Comparison of ENCODE assay signal across 1 cellular context in the genomic region with DNA sequence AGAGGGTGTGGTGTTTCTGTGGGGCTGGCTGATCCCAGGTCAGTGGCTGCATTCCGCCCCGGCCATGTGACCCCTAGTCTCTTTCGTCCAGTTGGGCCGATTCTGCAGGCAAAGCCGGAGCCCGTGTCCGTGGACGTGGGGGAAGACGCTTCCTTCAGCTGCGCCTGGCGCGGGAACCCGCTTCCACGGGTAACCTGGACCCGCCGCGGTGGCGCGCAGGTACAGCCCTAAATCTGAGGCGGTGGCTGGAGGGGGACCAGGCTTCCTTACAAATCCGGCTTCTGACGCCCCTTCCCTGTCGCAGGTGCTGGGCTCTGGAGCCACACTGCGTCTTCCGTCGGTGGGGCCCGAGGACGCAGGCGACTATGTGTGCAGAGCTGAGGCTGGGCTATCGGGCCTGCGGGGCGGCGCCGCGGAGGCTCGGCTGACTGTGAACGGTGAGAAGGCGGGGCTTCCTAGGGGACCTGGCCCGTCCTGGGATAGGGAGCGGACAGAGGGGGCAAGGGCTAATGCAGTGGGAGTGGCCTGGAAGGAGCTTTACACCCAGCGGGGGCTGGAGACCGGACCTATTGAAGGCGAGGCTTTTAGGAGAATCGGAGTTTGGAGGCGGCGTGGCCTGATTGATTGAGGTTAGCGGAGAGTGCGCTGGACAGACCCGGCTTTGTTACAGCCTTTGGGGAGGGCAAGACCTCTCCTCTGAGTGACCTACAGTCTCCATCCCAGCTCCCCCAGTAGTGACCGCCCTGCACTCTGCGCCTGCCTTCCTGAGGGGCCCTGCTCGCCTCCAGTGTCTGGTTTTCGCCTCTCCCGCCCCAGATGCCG.
TF ChIP-seq lines count a peak whose summit lies in the region.

No MANE protein-coding gene starts in this region.

TF ChIP-seq in HepG2, 621 proteins besides CTCF, POLR2A, EP300 and RAD21 (continued from another document):
- TF ChIP-seq HNRNPL (IDR thresholded peaks at IDR 0.05; ENCODE audit: low read depth, low read length) (0 out of 2 replicates have a peak, but pooled peaks have one; percentile 23), NR2F6 (IDR thresholded peaks at IDR 0.05) (0 out of 2 replicates have a peak, but pooled peaks have one; percentile 27), NR2F6 (CRISPR knock-in tag; IDR thresholded peaks at IDR 0.05) (no peak; the same call in none of the 2 replicates), ZNF746 (CRISPR knock-in tag; IDR thresholded peaks at IDR 0.05) (0 out of 2 replicates have a peak, but pooled peaks have one; percentile 35), MIER2 (CRISPR knock-in tag; IDR thresholded peaks at IDR 0.05) (peak; percentile 10; the same call in 1 of the 2 replicates), TCF12 (IDR thresholded peaks at IDR 0.05) (no peak), TCF12 (CRISPR knock-in tag; IDR thresholded peaks at IDR 0.05) (0 out of 2 replicates have a peak, but pooled peaks have one; percentile 46), ZNF773 (CRISPR knock-in tag; IDR thresholded peaks at IDR 0.05; ENCODE audit: borderline replicate concordance) (0 out of 2 replicates have a peak, but pooled peaks have one; percentile 47), LCORL (IDR thresholded peaks at IDR 0.05) (no peak), LCORL (CRISPR knock-in tag; IDR thresholded peaks at IDR 0.05) (peak; percentile 57; the same call in 1 of the 2 replicates), TAF1 (CRISPR knock-in tag; IDR thresholded peaks at IDR 0.05) (peak; percentile 53), NONO (IDR thresholded peaks at IDR 0.05) (no peak), NONO (CRISPR knock-in tag; conservative IDR thresholded peaks at IDR 0.05) (no peak), CBFB (CRISPR knock-in tag; IDR thresholded peaks at IDR 0.05) (0 out of 2 replicates have a peak, but pooled peaks have one; percentile 10), ZFX (CRISPR knock-in tag; IDR thresholded peaks at IDR 0.05; ENCODE audit: low read depth) (peak; percentile 38; the same call in 1 of the 2 replicates), ZBTB7B (CRISPR knock-in tag; IDR thresholded peaks at IDR 0.05) (0 out of 2 replicates have a peak, but pooled peaks have one; percentile 31), ZNF235 (CRISPR knock-in tag; IDR thresholded peaks at IDR 0.05; ENCODE audit: borderline replicate concordance) (0 out of 2 replicates have a peak, but pooled peaks have one; percentile 31), YEATS4 (CRISPR knock-in tag; IDR thresholded peaks at IDR 0.05; ENCODE audit: borderline replicate concordance) (no peak)
- TF ChIP-seq, protein P1, sequence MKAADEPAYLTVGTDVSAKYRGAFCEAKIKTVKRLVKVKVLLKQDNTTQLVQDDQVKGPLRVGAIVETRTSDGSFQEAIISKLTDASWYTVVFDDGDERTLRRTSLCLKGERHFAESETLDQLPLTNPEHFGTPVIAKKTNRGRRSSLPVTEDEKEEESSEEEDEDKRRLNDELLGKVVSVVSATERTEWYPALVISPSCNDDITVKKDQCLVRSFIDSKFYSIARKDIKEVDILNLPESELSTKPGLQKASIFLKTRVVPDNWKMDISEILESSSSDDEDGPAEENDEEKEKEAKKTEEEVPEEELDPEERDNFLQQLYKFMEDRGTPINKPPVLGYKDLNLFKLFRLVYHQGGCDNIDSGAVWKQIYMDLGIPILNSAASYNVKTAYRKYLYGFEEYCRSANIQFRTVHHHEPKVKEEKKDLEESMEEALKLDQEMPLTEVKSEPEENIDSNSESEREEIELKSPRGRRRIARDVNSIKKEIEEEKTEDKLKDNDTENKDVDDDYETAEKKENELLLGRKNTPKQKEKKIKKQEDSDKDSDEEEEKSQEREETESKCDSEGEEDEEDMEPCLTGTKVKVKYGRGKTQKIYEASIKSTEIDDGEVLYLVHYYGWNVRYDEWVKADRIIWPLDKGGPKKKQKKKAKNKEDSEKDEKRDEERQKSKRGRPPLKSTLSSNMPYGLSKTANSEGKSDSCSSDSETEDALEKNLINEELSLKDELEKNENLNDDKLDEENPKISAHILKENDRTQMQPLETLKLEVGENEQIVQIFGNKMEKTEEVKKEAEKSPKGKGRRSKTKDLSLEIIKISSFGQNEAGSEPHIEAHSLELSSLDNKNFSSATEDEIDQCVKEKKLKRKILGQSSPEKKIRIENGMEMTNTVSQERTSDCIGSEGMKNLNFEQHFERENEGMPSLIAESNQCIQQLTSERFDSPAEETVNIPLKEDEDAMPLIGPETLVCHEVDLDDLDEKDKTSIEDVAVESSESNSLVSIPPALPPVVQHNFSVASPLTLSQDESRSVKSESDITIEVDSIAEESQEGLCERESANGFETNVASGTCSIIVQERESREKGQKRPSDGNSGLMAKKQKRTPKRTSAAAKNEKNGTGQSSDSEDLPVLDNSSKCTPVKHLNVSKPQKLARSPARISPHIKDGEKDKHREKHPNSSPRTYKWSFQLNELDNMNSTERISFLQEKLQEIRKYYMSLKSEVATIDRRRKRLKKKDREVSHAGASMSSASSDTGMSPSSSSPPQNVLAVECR (CRISPR knock-in tag; IDR thresholded peaks at IDR 0.05; ENCODE audit: borderline replicate concordance): peak; percentile 29; the same call in 1 of the 2 replicates
- TF ChIP-seq, protein P2, sequence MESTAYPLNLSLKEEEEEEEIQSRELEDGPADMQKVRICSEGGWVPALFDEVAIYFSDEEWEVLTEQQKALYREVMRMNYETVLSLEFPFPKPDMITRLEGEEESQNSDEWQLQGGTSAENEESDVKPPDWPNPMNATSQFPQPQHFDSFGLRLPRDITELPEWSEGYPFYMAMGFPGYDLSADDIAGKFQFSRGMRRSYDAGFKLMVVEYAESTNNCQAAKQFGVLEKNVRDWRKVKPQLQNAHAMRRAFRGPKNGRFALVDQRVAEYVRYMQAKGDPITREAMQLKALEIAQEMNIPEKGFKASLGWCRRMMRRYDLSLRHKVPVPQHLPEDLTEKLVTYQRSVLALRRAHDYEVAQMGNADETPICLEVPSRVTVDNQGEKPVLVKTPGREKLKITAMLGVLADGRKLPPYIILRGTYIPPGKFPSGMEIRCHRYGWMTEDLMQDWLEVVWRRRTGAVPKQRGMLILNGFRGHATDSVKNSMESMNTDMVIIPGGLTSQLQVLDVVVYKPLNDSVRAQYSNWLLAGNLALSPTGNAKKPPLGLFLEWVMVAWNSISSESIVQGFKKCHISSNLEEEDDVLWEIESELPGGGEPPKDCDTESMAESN (CRISPR knock-in tag; conservative IDR thresholded peaks at IDR 0.05): peak; percentile 65; the same call in 1 of the 2 replicates
- TF ChIP-seq, protein P3, sequence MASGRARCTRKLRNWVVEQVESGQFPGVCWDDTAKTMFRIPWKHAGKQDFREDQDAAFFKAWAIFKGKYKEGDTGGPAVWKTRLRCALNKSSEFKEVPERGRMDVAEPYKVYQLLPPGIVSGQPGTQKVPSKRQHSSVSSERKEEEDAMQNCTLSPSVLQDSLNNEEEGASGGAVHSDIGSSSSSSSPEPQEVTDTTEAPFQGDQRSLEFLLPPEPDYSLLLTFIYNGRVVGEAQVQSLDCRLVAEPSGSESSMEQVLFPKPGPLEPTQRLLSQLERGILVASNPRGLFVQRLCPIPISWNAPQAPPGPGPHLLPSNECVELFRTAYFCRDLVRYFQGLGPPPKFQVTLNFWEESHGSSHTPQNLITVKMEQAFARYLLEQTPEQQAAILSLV (CRISPR knock-in tag; IDR thresholded peaks at IDR 0.05; ENCODE audit: borderline replicate concordance): peak; percentile 25; the same call in 1 of the 2 replicates
- TF ChIP-seq, protein P4, sequence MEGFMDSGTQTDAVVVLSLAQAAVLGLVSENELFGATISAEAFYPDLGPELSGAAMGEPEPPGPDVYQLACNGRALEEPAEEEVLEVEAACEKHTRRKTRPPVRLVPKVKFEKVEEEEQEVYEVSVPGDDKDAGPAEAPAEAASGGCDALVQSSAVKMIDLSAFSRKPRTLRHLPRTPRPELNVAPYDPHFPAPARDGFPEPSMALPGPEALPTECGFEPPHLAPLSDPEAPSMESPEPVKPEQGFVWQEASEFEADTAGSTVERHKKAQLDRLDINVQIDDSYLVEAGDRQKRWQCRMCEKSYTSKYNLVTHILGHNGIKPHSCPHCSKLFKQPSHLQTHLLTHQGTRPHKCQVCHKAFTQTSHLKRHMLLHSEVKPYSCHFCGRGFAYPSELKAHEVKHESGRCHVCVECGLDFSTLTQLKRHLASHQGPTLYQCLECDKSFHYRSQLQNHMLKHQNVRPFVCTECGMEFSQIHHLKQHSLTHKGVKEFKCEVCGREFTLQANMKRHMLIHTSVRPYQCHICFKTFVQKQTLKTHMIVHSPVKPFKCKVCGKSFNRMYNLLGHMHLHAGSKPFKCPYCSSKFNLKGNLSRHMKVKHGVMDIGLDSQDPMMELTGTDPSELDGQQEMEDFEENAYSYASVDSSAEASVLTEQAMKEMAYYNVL (CRISPR knock-in tag; IDR thresholded peaks at IDR 0.05; ENCODE audit: borderline replicate concordance): peak; percentile 32; the same call in 1 of the 2 replicates
TF ChIP-seq in HepG2: peak in this region for 64.
